In genomic region chr1:229142496-229142895, GRCh38 we compare ENCODE assay signal across 24 cellular contexts.
"Had no signal": no experiment of that assay in that cellular context is flagged by ENCODE, and none has a peak within 500 bp of the region (broad histone marks: within the 10 kb centered on the region; RNA-seq: fewer than 3 reads in every experiment).

No MANE protein-coding gene starts in this region.

- H3K27ac ChIP-seq: left ventricle myocardium inferior, ovary, right atrium auricular region, right lobe of liver, suprapubic skin, thoracic aorta, tibial artery, upper lobe of left lung, vagina had no signal

- H3K9me3 ChIP-seq: left ventricle myocardium inferior, mucosa of descending colon, ovary, right atrium auricular region, right lobe of liver, suprapubic skin, thoracic aorta, tibial artery, upper lobe of left lung, vagina had no signal

- H3K36me3 Mint-ChIP-seq: natural killer cell treated with Interleukin-12 subunit alpha and Interleukin-12 subunit beta and Interleukin-15 and Interleukin-18, amount 100 ng/mL, for 72 hours; stimulated activated effector memory CD8-positive, alpha-beta T cell treated with anti-CD3 and anti-CD28 coated beads, Interleukin-12 subunit alpha, Interleukin-12 subunit beta, amount 100 ng/mL, for 72 hours had no signal

- H3K4me3 Mint-ChIP-seq: naive thymus-derived CD4-positive, alpha-beta T cell; natural killer cell treated with Interleukin-12 subunit alpha and Interleukin-12 subunit beta and Interleukin-15 and Interleukin-18, amount 100 ng/mL, for 72 hours; stimulated activated effector memory CD8-positive, alpha-beta T cell treated with anti-CD3 and anti-CD28 coated beads, Interleukin-12 subunit alpha, Interleukin-12 subunit beta, amount 100 ng/mL, for 72 hours; stimulated activated naive CD8-positive, alpha-beta T cell treated with anti-CD3 and anti-CD28 coated beads, Interleukin-15, Interleukin-2, amounts not matched to agents 100 ng/mL and 50 ng/mL, for 24 hours had no signal

- H3K9me3 Mint-ChIP-seq: natural killer cell treated with Interleukin-12 subunit alpha and Interleukin-12 subunit beta and Interleukin-15 and Interleukin-18, amount 100 ng/mL, for 72 hours; stimulated activated effector memory CD8-positive, alpha-beta T cell treated with anti-CD3 and anti-CD28 coated beads, Interleukin-12 subunit alpha, Interleukin-12 subunit beta, amount 100 ng/mL, for 72 hours; stimulated activated naive CD8-positive, alpha-beta T cell treated with anti-CD3 and anti-CD28 coated beads, Interleukin-15, Interleukin-2, amounts not matched to agents 100 ng/mL and 50 ng/mL, for 24 hours had no signal

- DNase-seq: islet precursor cell; left ventricle myocardium inferior; mesendoderm; midbrain; mucosa of descending colon; naive thymus-derived CD4-positive, alpha-beta T cell; ovary; right lobe of liver; stimulated activated CD4-positive, alpha-beta T cell treated with anti-CD3 and anti-CD28 coated beads, Interleukin-12 subunit alpha, Interleukin-12 subunit beta, amount 100 ng/mL, for 4 hours; stimulated activated CD4-positive, alpha-beta T cell treated with anti-CD3 and anti-CD28 coated beads, Interleukin-15, amount 100 ng/mL, for 24 hours; stimulated activated CD4-positive, alpha-beta T cell treated with anti-CD3 and anti-CD28 coated beads, Interleukin-2, amount 100 ng/mL, for 24 hours; stimulated activated CD4-positive, alpha-beta T cell treated with anti-CD3 and anti-CD28 coated beads, Interleukin-4, amount 100 ng/mL, for 1 hour; stimulated activated naive CD4-positive, alpha-beta T cell; tibial artery; upper lobe of left lung had no signal

- H3K27ac Mint-ChIP-seq: naive thymus-derived CD4-positive, alpha-beta T cell; natural killer cell treated with Interleukin-12 subunit alpha and Interleukin-12 subunit beta and Interleukin-15 and Interleukin-18, amount 100 ng/mL, for 72 hours; progenitor cell of endocrine pancreas; stimulated activated effector memory CD8-positive, alpha-beta T cell treated with anti-CD3 and anti-CD28 coated beads, Interleukin-12 subunit alpha, Interleukin-12 subunit beta, amount 100 ng/mL, for 72 hours; stimulated activated naive CD8-positive, alpha-beta T cell treated with anti-CD3 and anti-CD28 coated beads, Interleukin-15, Interleukin-2, amounts not matched to agents 100 ng/mL and 50 ng/mL, for 24 hours had no signal

- H3K27me3 ChIP-seq: ovary, right atrium auricular region, right lobe of liver, upper lobe of left lung, vagina had no signal

- H3K27me3 Mint-ChIP-seq: stimulated activated naive CD8-positive, alpha-beta T cell treated with anti-CD3 and anti-CD28 coated beads, Interleukin-15, Interleukin-2, amounts not matched to agents 100 ng/mL and 50 ng/mL, for 24 hours had no signal

- H3K36me3 ChIP-seq: left ventricle myocardium inferior, ovary, right atrium auricular region, right lobe of liver, suprapubic skin, thoracic aorta, tibial artery, upper lobe of left lung, vagina had no signal

- ATAC-seq: mucosa of descending colon; naive thymus-derived CD4-positive, alpha-beta T cell; natural killer cell treated with Interleukin-12 subunit alpha and Interleukin-12 subunit beta and Interleukin-15 and Interleukin-18, amount 100 ng/mL, for 72 hours; right lobe of liver; stimulated activated effector memory CD8-positive, alpha-beta T cell treated with anti-CD3 and anti-CD28 coated beads, Interleukin-12 subunit alpha, Interleukin-12 subunit beta, amount 100 ng/mL, for 72 hours had no signal

- H3K4me1 ChIP-seq: right lobe of liver, vagina had no signal

- H3K4me3 ChIP-seq: left ventricle myocardium inferior, lung, mucosa of descending colon, ovary, right atrium auricular region, right lobe of liver, suprapubic skin, thoracic aorta, tibial artery, upper lobe of left lung, vagina had no signal
